Comparison of ENCODE assay signal across 25 cellular contexts in genomic region chr6:145673504-145673903, GRCh38.
A peak's percentile ranks its signal among the peaks of the same experiment; 100 is the strongest.
DNase-seq lines count a peak whose midpoint lies in the region; ATAC-seq, FAIRE-seq and TF ChIP-seq lines count a peak whose summit lies in the region.
"Had no signal": no experiment of that assay in that cellular context is flagged by ENCODE, and none has a peak within 500 bp of the region (broad histone marks: within the 10 kb centered on the region; RNA-seq: fewer than 3 reads in every experiment).

No MANE protein-coding gene starts in this region.

- in situ Hi-C loops in HepG2 (cut with HindIII; ENCODE audit: extremely low pct_ligation_motif_present, low pct_unique_long_range_greater_than_20kb), result no loop called here

- H3K9ac ChIP-seq in HepG2 (ENCODE audit: insufficient read depth, low read depth, low read length) (no peak overlapping the region), kidney (ENCODE audit: low read length in 2 of 2) (no peak overlapping the region)
- H3K9ac ChIP-seq: SK-N-SH had no signal

- TF ChIP-seq EP300 in HepG2 (IDR thresholded peaks at IDR 0.05; ENCODE audit: low read depth in 2 of 2, low read length in 2 of 2) (no peak), HepG2 (CRISPR knock-in tag; IDR thresholded peaks at IDR 0.05; ENCODE audit: borderline replicate concordance) (no peak)

- CTCF ChIA-PET in HepG2 (lab: Yijun Ruan, JAX; ENCODE audit: low intra/inter-chr PET ratio, low total read pairs), result no interaction called here

- BruUV-seq in HepG2 (replicated peaks; lab: Mats Ljungman, UMichigan), result no TSS peak

- 72% methylated on average over 5 of the region's 5 CpGs for WGBS in HepG2 (ENCODE audit: low lambda C conversion rate)
- 80% methylated on average over 1 of the region's 5 CpGs for WGBS in right lobe of liver (ENCODE audit: insufficient coverage, low coverage, low lambda C conversion rate, missing lambda C conversion rate)

- H3K4me2 ChIP-seq in HepG2 (ENCODE audit: low read depth, low read length), result no peak overlapping the region
- H3K4me2 ChIP-seq: SK-N-SH had no signal

- no peak overlapping the region for H2AFZ ChIP-seq in HepG2 (ENCODE audit: low read length)

- H3K79me2 ChIP-seq in HepG2 (ENCODE audit: insufficient read depth, low read length), result no peaks in the 10 kb centered on the region

- H3K27ac ChIP-seq in HepG2 (ENCODE audit: extremely low read length, insufficient read depth, low read length) (no peak overlapping the region), right lobe of liver (no peak overlapping the region), kidney (ENCODE audit: low read depth in 2 of 2, low read length in 2 of 2) (no peak overlapping the region), SJCRH30 (no peak overlapping the region), vagina (no peak overlapping the region)
- H3K27ac ChIP-seq: 22Rv1, HL-60 had no signal

- TF ChIP-seq CTCF in HepG2 (CRISPR knock-in tag; IDR thresholded peaks at IDR 0.05), result no peak
- no peak for TF ChIP-seq CTCF in right lobe of liver (IDR thresholded peaks at IDR 0.05)
- TF ChIP-seq CTCF in kidney (IDR thresholded peaks at IDR 0.05; ENCODE audit: borderline replicate concordance, extremely low read depth, insufficient read depth), result no peak
- no peak for TF ChIP-seq CTCF in vagina (IDR thresholded peaks at IDR 0.05)

- H3K9me3 ChIP-seq in HepG2 (ENCODE audit: low read length), result no peaks in the 10 kb centered on the region
- H3K9me3 ChIP-seq in right lobe of liver, result no peaks in the 10 kb centered on the region
- H3K9me3 ChIP-seq in kidney (ENCODE audit: control insufficient read depth in 1 of 2, low read length in 2 of 2), result no peaks in the 10 kb centered on the region
- no peaks in the 10 kb centered on the region for H3K9me3 ChIP-seq in SJCRH30 (replicated peaks)
- H3K9me3 ChIP-seq in vagina, result no peaks in the 10 kb centered on the region
- H3K9me3 ChIP-seq: SK-N-SH had no signal

- POLR2A ChIA-PET in HepG2 (lab: Yijun Ruan, JAX), result no interaction called here

- no peaks in the 10 kb centered on the region for H3K36me3 ChIP-seq in HepG2 (replicated peaks in 1 of 2; ENCODE audit: control insufficient read depth in 1 of 2, insufficient read depth in 2 of 2, low read length in 2 of 2)
- H3K36me3 ChIP-seq in right lobe of liver, result no peaks in the 10 kb centered on the region
- no peaks in the 10 kb centered on the region for H3K36me3 ChIP-seq in kidney (ENCODE audit: control insufficient read depth in 1 of 2, insufficient read depth in 2 of 2, low read length in 2 of 2)
- H3K36me3 ChIP-seq in SJCRH30, result no peaks in the 10 kb centered on the region
- H3K36me3 ChIP-seq in vagina, result no peaks in the 10 kb centered on the region

- H3K4me3 ChIP-seq in HepG2 (replicated peaks in 1 of 3; ENCODE audit: insufficient read depth in 1 of 3, low read depth in 2 of 3, low read length in 3 of 3), result no peak overlapping the region
- no peak overlapping the region for H3K4me3 ChIP-seq in right lobe of liver
- no peak overlapping the region for H3K4me3 ChIP-seq in kidney (ENCODE audit: low read length in 2 of 2)
- H3K4me3 ChIP-seq in SJCRH30, result no peak overlapping the region
- no peak overlapping the region for H3K4me3 ChIP-seq in vagina

- ATAC-seq in HepG2 (peak; percentile 71), right lobe of liver (no peak), GM18858 (IDR thresholded peaks at IDR 0.05; ENCODE audit: unreplicated experiment) (no peak)

- no peaks in the 10 kb centered on the region for H3K27me3 ChIP-seq in HepG2 (ENCODE audit: control insufficient read depth in 1 of 2, insufficient read depth in 2 of 2, low read length in 2 of 2)
- no peaks in the 10 kb centered on the region for H3K27me3 ChIP-seq in right lobe of liver
- no peaks in the 10 kb centered on the region for H3K27me3 ChIP-seq in SJCRH30
- H3K27me3 ChIP-seq in vagina, result no peaks in the 10 kb centered on the region

- peaks cover 10% of the 10 kb centered on the region for H3K4me1 ChIP-seq in HepG2 (ENCODE audit: insufficient read depth, low read length)
- H3K4me1 ChIP-seq in right lobe of liver, result peaks cover 0 to 4% (median 0%) of the 10 kb centered on the region in 4 donors
- H3K4me1 ChIP-seq in kidney (ENCODE audit: control insufficient read depth in 1 of 2, insufficient read depth in 1 of 2, low read depth in 1 of 2, low read length in 2 of 2), result no peaks in the 10 kb centered on the region
- H3K4me1 ChIP-seq in SJCRH30, result no peaks in the 10 kb centered on the region
- no peaks in the 10 kb centered on the region for H3K4me1 ChIP-seq in vagina

- FAIRE-seq in HepG2 (lab: Jason Lieb, UNC) (no peak), kidney (lab: Jason Lieb, UNC) (no peak)
- FAIRE-seq: G401.6, RCC 7860 had no signal

- TF ChIP-seq POLR2A in HepG2 (IDR thresholded peaks at IDR 0.05; ENCODE audit: insufficient read depth in 1 of 2, low read depth in 2 of 2, low read length in 2 of 2) (no peak), right lobe of liver (IDR thresholded peaks at IDR 0.05) (no peak), vagina (IDR thresholded peaks at IDR 0.05) (no peak)

- H4K20me1 ChIP-seq in HepG2 (ENCODE audit: insufficient read depth, low read length), result no peaks in the 10 kb centered on the region

- DNase-seq in HepG2 (ENCODE audit: low spot score) (peak; percentile 21), right lobe of liver (no peak), dermis microvascular lymphatic vessel endothelial cell (ENCODE audit: low read depth in 2 of 2) (peak; percentile 4 to 15), kidney (peak; percentile 49), posterior vena cava (ENCODE audit: low spot score) (peak; percentile 62), SJCRH30 (no peak), vagina (ENCODE audit: extremely low spot score in 2 of 2) (no peak)
- DNase-seq: Calu3, DMS153, H7, KBM-7, MV-4-11, NCI-H1105, NCI-H1436 treated with DMSO at 0.1 percent for 48 hours, NCI-H187 treated with DMSO at 0.1 percent for 48 hours, NCI-H446, NCI-H524 treated with DMSO at 0.1 percent for 48 hours, NCI-H774, SIG-M5, SK-N-SH had no signal

- intact Hi-C loops in HepG2 (cut with micrococcal nuclease; ENCODE audit: unreplicated experiment) (no loop called here), right lobe of liver (cut with DNase I) (no loop called here), kidney (cut with DNase I) (no loop called here), posterior vena cava (cut with DNase I) (no loop called here), vagina (cut with DNase I) (no loop called here)

- no peak for TF ChIP-seq RAD21 in HepG2 (CRISPR knock-in tag; IDR thresholded peaks at IDR 0.05)

TF ChIP-seq in HepG2, 621 proteins besides CTCF, POLR2A, EP300 and RAD21 (continues in another document):
- TF ChIP-seq ZSCAN22 (CRISPR knock-in tag; IDR thresholded peaks at IDR 0.05) (no peak), FOXP4 (CRISPR knock-in tag; IDR thresholded peaks at IDR 0.05) (0 out of 2 replicates have a peak, but pooled peaks have one; percentile 32), ZFP36L1 (CRISPR knock-in tag; IDR thresholded peaks at IDR 0.05) (no peak), SNAPC4 (CRISPR knock-in tag; IDR thresholded peaks at IDR 0.05) (no peak), SALL1 (CRISPR knock-in tag; IDR thresholded peaks at IDR 0.05) (peak; percentile 31; the same call in 1 of the 2 replicates)

Comparison
In these comparisons a context has a peak if more than half of its experiments do, and no peak if none do; other contexts are left out.
1. DNase-seq: peak in HepG2 (single experiment), dermis microvascular lymphatic vessel endothelial cell (2 of 2), kidney (single experiment) and posterior vena cava (single experiment); none in right lobe of liver (0 of 3), SJCRH30 (0 of 2) and vagina (0 of 2).